7 cellular contexts compared by ENCODE assay signal in genomic region chr17:83078378-83079339, GRCh38. TPM values are rescaled to one million over a fixed set of nuclear protein-coding genes. Genes with fewer than 3 reads are reported as not detected.
DNase-seq lines count a peak whose midpoint lies in the region; ATAC-seq and TF ChIP-seq lines count a peak whose summit lies in the region.

No MANE protein-coding gene starts in this region.

- WGBS in trophoblast cell (ENCODE audit: extremely low coverage, insufficient coverage, insufficient read length) = no CpG with 5 or more reads among the region's 91 CpGs

- H3K4me3 Mint-ChIP-seq in T-helper 17 cell = peak overlapping the region; percentile 77

- H2BK5ac ChIP-seq in trophoblast cell (ENCODE audit: low read depth, low read length, poor library complexity) = no peak overlapping the region

- H4K8ac ChIP-seq in trophoblast cell (ENCODE audit: low read depth, low read length) = peak overlapping the region; percentile 74

- H3K79me2 ChIP-seq in trophoblast cell (ENCODE audit: control insufficient read depth, insufficient read depth, low read length, poor library complexity) = peaks cover 26% of the 10 kb centered on the region

- H3K18ac ChIP-seq in trophoblast cell (ENCODE audit: low read length) = peak overlapping the region; percentile 46

- CTCF ChIA-PET in HEK293T (lab: Yijun Ruan, JAX) = no interaction called here

- peaks cover 2 to 6% of the 10 kb centered on the region in 2 experiments for H3K36me3 ChIP-seq in trophoblast cell (ENCODE audit: control insufficient read depth in 1 of 2, insufficient read depth in 2 of 2, low read length in 2 of 2)

- no peak overlapping the region for H2BK120ac ChIP-seq in trophoblast cell (ENCODE audit: insufficient read depth, low read length, poor library complexity)

- POLR2A ChIA-PET in HEK293T (lab: Yijun Ruan, JAX) = interaction anchor here (0.6 to 1.1 kb wide), 4 partner anchors 11 to 193 kb away, joined by 3 read pairs; no protein-coding TSS in a partner anchor

- H3K9ac ChIP-seq in trophoblast cell (ENCODE audit: low read length) = no peak overlapping the region

- peak overlapping the region; percentile 24 for H2AFZ ChIP-seq in trophoblast cell (ENCODE audit: insufficient read depth, low read length, poor library complexity)

- peaks cover 28 to 34% of the 10 kb centered on the region in 2 experiments for H3K4me1 ChIP-seq in trophoblast cell (ENCODE audit: control insufficient read depth in 1 of 2, insufficient read depth in 2 of 2, low read length in 2 of 2)

- H3K27ac Mint-ChIP-seq in T-helper 17 cell = no peak overlapping the region

- H2BK12ac ChIP-seq in trophoblast cell (ENCODE audit: low read length) = peak overlapping the region; percentile 23

- H3K27ac ChIP-seq in trophoblast cell (ENCODE audit: low read depth, low read length) = no peak overlapping the region

- H3K4me3 ChIP-seq in fibroblast of pulmonary artery (replicated peaks; ENCODE audit: low read depth, low read length) (peak overlapping the region; percentile 51), trophoblast cell (ENCODE audit: low read depth, low read length) (peak overlapping the region; percentile 71)

- TF ChIP-seq CTCF in fibroblast of pulmonary artery (IDR thresholded peaks at IDR 0.05; ENCODE audit: low read length, missing control alignments) = no peak
- TF ChIP-seq CTCF in GM20000 (IDR thresholded peaks at IDR 0.05; ENCODE audit: extremely low read depth, missing control alignments) = no peak

- peaks cover 28% of the 10 kb centered on the region for H3K79me1 ChIP-seq in trophoblast cell (ENCODE audit: low read length)

- H4K91ac ChIP-seq in trophoblast cell (ENCODE audit: low read depth, low read length) = peak overlapping the region; percentile 66

- H3K27me3 ChIP-seq in trophoblast cell (ENCODE audit: insufficient read depth, low read length) = peaks cover 10% of the 10 kb centered on the region

- no peak overlapping the region for H2AK5ac ChIP-seq in trophoblast cell (ENCODE audit: low read length)

- peak overlapping the region; percentile 68 for H3K14ac ChIP-seq in trophoblast cell (ENCODE audit: low read length)

- no peaks in the 10 kb centered on the region for H3K9me3 ChIP-seq in T-helper 17 cell (ENCODE audit: control insufficient read depth, low read length, poor library complexity, severe bottlenecking)
- H3K9me3 ChIP-seq in trophoblast cell (ENCODE audit: insufficient read depth, low read depth, low read length) = peaks cover 3% of the 10 kb centered on the region

- peak overlapping the region; percentile 22 for H4K12ac ChIP-seq in trophoblast cell (ENCODE audit: low read depth, low read length)

- H3K36me3 Mint-ChIP-seq in T-helper 17 cell (ENCODE audit: low read depth) = no peaks in the 10 kb centered on the region

- peak overlapping the region; percentile 97 for H3K4me2 ChIP-seq in trophoblast cell (ENCODE audit: low read length)

- no peaks in the 10 kb centered on the region for H3K27me3 Mint-ChIP-seq in T-helper 17 cell

- H3K4me1 Mint-ChIP-seq in T-helper 17 cell = peaks cover 14% of the 10 kb centered on the region

- H3K23ac ChIP-seq in trophoblast cell (ENCODE audit: low read length) = no peak overlapping the region

- ATAC-seq in T-helper 17 cell (peak; percentile 13), HG02981 (IDR thresholded peaks at IDR 0.05; ENCODE audit: unreplicated experiment) (no peak)

- DNase-seq in HEK293T (ENCODE audit: extremely low spot score) (peak; percentile 45), T-helper 17 cell (peak in 2 of 3 donors; percentile 25 to 27), fibroblast of pulmonary artery (ENCODE audit: low read depth) (no peak), trophoblast cell (peak in 1 of 2 donors; percentile 25), GM20000 (ENCODE audit: low spot score) (no peak)
- DNase-seq in central memory CD4-positive, alpha-beta T cell = no peak

- peak overlapping the region; percentile 21 for H3K4ac ChIP-seq in trophoblast cell (ENCODE audit: low read depth, low read length)

TF ChIP-seq in HEK293T, 16 proteins besides CTCF, POLR2A, EP300 and RAD21:
- TF ChIP-seq ELF4 (IDR thresholded peaks at IDR 0.05) (no peak), SUZ12 (IDR thresholded peaks at IDR 0.05) (no peak), L3MBTL2 (conservative IDR thresholded peaks at IDR 0.05) (peak; percentile 36; the same call in 1 of the 2 replicates), LEF1 (IDR thresholded peaks at IDR 0.05; ENCODE audit: borderline replicate concordance) (no peak), ARNT (IDR thresholded peaks at IDR 0.05) (no peak), NFRKB (IDR thresholded peaks at IDR 0.05) (no peak)
- TF ChIP-seq, protein P1, sequence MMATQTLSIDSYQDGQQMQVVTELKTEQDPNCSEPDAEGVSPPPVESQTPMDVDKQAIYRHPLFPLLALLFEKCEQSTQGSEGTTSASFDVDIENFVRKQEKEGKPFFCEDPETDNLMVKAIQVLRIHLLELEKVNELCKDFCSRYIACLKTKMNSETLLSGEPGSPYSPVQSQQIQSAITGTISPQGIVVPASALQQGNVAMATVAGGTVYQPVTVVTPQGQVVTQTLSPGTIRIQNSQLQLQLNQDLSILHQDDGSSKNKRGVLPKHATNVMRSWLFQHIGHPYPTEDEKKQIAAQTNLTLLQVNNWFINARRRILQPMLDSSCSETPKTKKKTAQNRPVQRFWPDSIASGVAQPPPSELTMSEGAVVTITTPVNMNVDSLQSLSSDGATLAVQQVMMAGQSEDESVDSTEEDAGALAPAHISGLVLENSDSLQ (IDR thresholded peaks at IDR 0.05) = no peak

RNA-seq across cellular contexts. Expression of gene METRNL, which starts 0.8 kb away (rescaled TPM):
- 10 to 100 TPM; 24.0 to 26.2 TPM for total RNA-seq in T-helper 17 cell
- polyA plus RNA-seq in trophoblast cell (2013) = 73.5 and 78.5 TPM in 2 replicates

Comparison
In these comparisons a context has a peak if more than half of its experiments do, and no peak if none do; other contexts are left out.
1. DNase-seq: peak in HEK293T (single experiment) and T-helper 17 cell (2 of 3); none in fibroblast of pulmonary artery (single experiment), GM20000 (single experiment) and central memory CD4-positive, alpha-beta T cell (single experiment).